Comparison of ENCODE assay signal across 27 cellular contexts in genomic region chr17:72205801-72206200, GRCh38.
"Had no signal": no experiment of that assay in that cellular context is flagged by ENCODE, and none has a peak within 500 bp of the region (broad histone marks: within the 10 kb centered on the region; RNA-seq: fewer than 3 reads in every experiment).

No MANE protein-coding gene starts in this region.

- H3K27ac Mint-ChIP-seq: activated CD4-positive, alpha-beta T cell treated with anti-CD3 and anti-CD28 coated beads, Interleukin-2, amount 10 ng/mL, durations not matched to agents 24 days and 14 days; activated CD8-positive, alpha-beta T cell treated with anti-CD3 and anti-CD28 coated beads for 36 hours; activated naive CD8-positive, alpha-beta T cell treated with anti-CD3 and anti-CD28 coated beads for 36 hours; activated T-cell treated with anti-CD3 and anti-CD28 coated beads, Interleukin-2, amount 50 U/mL, for 72 hours; activated T-helper 17 cell treated with anti-CD3 and anti-CD28 coated beads, Interleukin-2, amount 50 U/mL, for 72 hours had no signal

- H3K27me3 Mint-ChIP-seq: activated CD4-positive, alpha-beta T cell treated with anti-CD3 and anti-CD28 coated beads, Interleukin-2, amount 10 ng/mL, durations not matched to agents 24 days and 14 days had no signal

- H3K9ac ChIP-seq: KMS-11 had no signal

- H3K9me3 Mint-ChIP-seq: activated CD4-positive, alpha-beta T cell treated with anti-CD3 and anti-CD28 coated beads, Interleukin-2, amount 10 ng/mL, durations not matched to agents 24 days and 14 days; activated CD8-positive, alpha-beta T cell treated with anti-CD3 and anti-CD28 coated beads for 36 hours; activated naive CD8-positive, alpha-beta T cell treated with anti-CD3 and anti-CD28 coated beads for 36 hours had no signal

- DNase-seq: activated CD4-positive, alpha-beta T cell treated with anti-CD3 and anti-CD28 coated beads, Interleukin-2, amount 10 ng/mL, durations not matched to agents 24 days and 14 days; activated CD4-positive, alpha-beta T cell treated with anti-CD3 and anti-CD28 coated beads, Interleukin-2, amount 50 U/mL, for 4 hours; activated CD4-positive, CD25-positive, alpha-beta regulatory T cell; activated CD8-positive, alpha-beta T cell treated with anti-CD3 and anti-CD28 coated beads for 36 hours; activated effector memory CD4-positive, alpha-beta T cell treated with anti-CD3 and anti-CD28 coated beads, Interleukin-2, amount 50 U/mL, for 16 hours; activated naive CD4-positive, alpha-beta T cell; activated naive CD4-positive, alpha-beta T cell treated with anti-CD3 and anti-CD28 coated beads, Interleukin-2, amount 50 U/mL, for 16 hours; activated naive CD8-positive, alpha-beta T cell treated with anti-CD3 and anti-CD28 coated beads for 36 hours; activated T-cell treated with anti-CD3 and anti-CD28 coated beads, Interleukin-2, amount 50 U/mL, for 1 hour; activated T-cell treated with anti-CD3 and anti-CD28 coated beads, Interleukin-2, amount 50 U/mL, for 72 hours; amniotic stem cell; aorta; MM.1S; MV-4-11; NCI-H1092; NCI-H1436 treated with DMSO at 0.1 percent for 48 hours; NCI-H1694 treated with DMSO at 0.1 percent for 48 hours; NCI-H2029; NCI-H345; NCI-H524 treated with DMSO at 0.1 percent for 48 hours; SIG-M5; T1000; WERI-Rb-1 had no signal

- H3K27ac ChIP-seq: cardiac muscle cell, KMS-11, WERI-Rb-1 had no signal

- H3K36me3 Mint-ChIP-seq: activated naive CD8-positive, alpha-beta T cell treated with anti-CD3 and anti-CD28 coated beads for 36 hours had no signal

- H3K4me3 ChIP-seq: cardiac muscle cell had no signal

- H3K4me1 Mint-ChIP-seq: activated CD4-positive, alpha-beta T cell treated with anti-CD3 and anti-CD28 coated beads, Interleukin-2, amount 10 ng/mL, durations not matched to agents 24 days and 14 days; activated naive CD8-positive, alpha-beta T cell treated with anti-CD3 and anti-CD28 coated beads for 36 hours; activated T-helper 17 cell treated with anti-CD3 and anti-CD28 coated beads, Interleukin-2, amount 50 U/mL, for 72 hours had no signal

- ATAC-seq: activated CD8-positive, alpha-beta T cell treated with anti-CD3 and anti-CD28 coated beads for 36 hours; activated T-cell treated with anti-CD3 and anti-CD28 coated beads, Interleukin-2, amount 50 U/mL, for 72 hours; activated T-helper 17 cell treated with anti-CD3 and anti-CD28 coated beads, Interleukin-2, amount 50 U/mL, for 72 hours; Panc1 had no signal

- H3K36me3 ChIP-seq: cardiac muscle cell, WERI-Rb-1 had no signal

- H3K4me2 ChIP-seq: KMS-11 had no signal

- H3K4me3 Mint-ChIP-seq: activated CD4-positive, alpha-beta T cell treated with anti-CD3 and anti-CD28 coated beads, Interleukin-2, amount 10 ng/mL, durations not matched to agents 24 days and 14 days; activated CD8-positive, alpha-beta T cell treated with anti-CD3 and anti-CD28 coated beads for 36 hours; activated naive CD8-positive, alpha-beta T cell treated with anti-CD3 and anti-CD28 coated beads for 36 hours; activated T-cell treated with anti-CD3 and anti-CD28 coated beads, Interleukin-2, amount 50 U/mL, for 72 hours; activated T-helper 17 cell treated with anti-CD3 and anti-CD28 coated beads, Interleukin-2, amount 50 U/mL, for 72 hours had no signal
